22 cellular contexts compared by ENCODE assay signal in genomic region chr2:99754215-99754614, GRCh38.
DNase-seq lines count a peak whose midpoint lies in the region; ATAC-seq, FAIRE-seq and TF ChIP-seq lines count a peak whose summit lies in the region.
"Had no signal": no experiment of that assay in that cellular context is flagged by ENCODE, and none has a peak within 500 bp of the region (broad histone marks: within the 10 kb centered on the region; RNA-seq: fewer than 3 reads in every experiment).

No MANE protein-coding gene starts in this region.

- peaks cover 7 to 23% of the 10 kb centered on the region in 2 experiments; a peak in 2 of 4 replicates for H3K79me1 ChIP-seq in IMR-90 (ENCODE audit: low read depth in 1 of 2, low read length in 2 of 2)
- H3K79me1 ChIP-seq in H9 (ENCODE audit: insufficient read depth, low read depth, low read length, poor library complexity, severe bottlenecking), result no peaks in the 10 kb centered on the region

- no peak overlapping the region for H2BK12ac ChIP-seq in H9 (ENCODE audit: insufficient read length, low read depth, low read length)

- no peak overlapping the region; the same call in 1 of the 2 replicates for H3K4me2 ChIP-seq in IMR-90 (ENCODE audit: low read depth, low read length)
- no peak overlapping the region for H3K4me2 ChIP-seq in GM12878 (ENCODE audit: control insufficient read depth, insufficient read depth)
- no peak overlapping the region for H3K4me2 ChIP-seq in H9 (ENCODE audit: insufficient read depth, insufficient read length, low read length)

- no peak overlapping the region for H3K27ac ChIP-seq in IMR-90 (ENCODE audit: insufficient read depth, low read length)
- no peak overlapping the region for H3K27ac ChIP-seq in GM12878 (ENCODE audit: control insufficient read depth, insufficient read depth)
- H3K27ac ChIP-seq in H9 (ENCODE audit: insufficient read length, low read depth, low read length), result no peak overlapping the region
- H3K27ac ChIP-seq: lower lobe of right lung, sigmoid colon had no signal

- intact Hi-C loops in IMR-90 (cut with micrococcal nuclease), result no loop called here
- intact Hi-C loops in GM12878 (cut with micrococcal nuclease; ENCODE audit: unreplicated experiment), result no loop called here

- POLR2A ChIA-PET in IMR-90 (lab: Charles Lee; ENCODE audit: unreplicated experiment), result interaction anchor here (0.7 to 0.9 kb wide), 2 partner anchors 49 to 126 kb away, joined by 3 to 6 read pairs; no protein-coding TSS in a partner anchor
- POLR2A ChIA-PET in GM12878 (lab: Charles Lee), result no interaction called here

- no peaks in the 10 kb centered on the region; the same call in 1 of the 2 replicates for H3K36me3 ChIP-seq in IMR-90 (ENCODE audit: control insufficient read depth, insufficient read depth, low read length)
- H3K36me3 ChIP-seq in GM12878 (ENCODE audit: control insufficient read depth in 2 of 2, insufficient read depth in 2 of 2, low read length in 1 of 2), result no peaks in the 10 kb centered on the region
- H3K36me3 ChIP-seq: lower lobe of right lung, sigmoid colon had no signal

- TF ChIP-seq EP300 in GM12878 (IDR thresholded peaks at IDR 0.05; ENCODE audit: borderline replicate concordance in 1 of 2, control insufficient read depth in 1 of 2, low read depth in 2 of 2, low read length in 2 of 2), result no peak

- 5% methylated on average over 3 of the region's 4 CpGs; no CpG with 5 or more reads in 1 of the 2 experiments for WGBS in IMR-90 (ENCODE audit: extremely low coverage in 2 of 2, insufficient read length in 1 of 2), 2 experiments
- WGBS in GM12878 (ENCODE audit: insufficient coverage, insufficient replicate concordance, low lambda C conversion rate, missing lambda C conversion rate), result 40% methylated on average over 4 of the region's 4 CpGs
- no CpG with 5 or more reads among the region's 4 CpGs for WGBS in H9 (ENCODE audit: extremely low coverage, insufficient read length, low lambda C conversion rate)

- no peaks in the 10 kb centered on the region for H3K36me3 Mint-ChIP-seq in activated naive CD8-positive, alpha-beta T cell treated with anti-CD3 and anti-CD28 coated beads for 36 hours
- H3K36me3 Mint-ChIP-seq in T-helper 17 cell (ENCODE audit: low read depth) (no peaks in the 10 kb centered on the region), H9 (ENCODE audit: insufficient read depth in 1 of 3, low read depth in 3 of 3) (no peaks in the 10 kb centered on the region)
- H3K36me3 Mint-ChIP-seq: CD14-positive monocyte, immature natural killer cell had no signal

- in situ Hi-C loops in IMR-90 (cut with MboI; ENCODE audit: low sequenced_read_pairs), result no loop called here
- in situ Hi-C loops in GM12878 (cut with MboI), result no loop called here

- SMC1A ChIA-PET in GM12878 (lab: Charles Lee; ENCODE audit: uncharacterized antibody, unreplicated experiment), result no interaction called here

- H3K23me2 ChIP-seq in H9 (ENCODE audit: insufficient read length, low read depth, low read length, poor library complexity, severe bottlenecking), result no peaks in the 10 kb centered on the region

- TF ChIP-seq POLR2A in IMR-90 (IDR thresholded peaks at IDR 0.05; ENCODE audit: low read depth, low read length) (no peak), GM12878 (IDR thresholded peaks at IDR 0.05; ENCODE audit: low read depth, low read length) (no peak), erythroblast (IDR thresholded peaks at IDR 0.05; ENCODE audit: low read length) (no peak)

- H2BK5ac ChIP-seq in IMR-90 (ENCODE audit: low read depth, low read length, poor library complexity, severe bottlenecking), result peak overlapping the region; percentile 96
- no peak overlapping the region for H2BK5ac ChIP-seq in H9 (ENCODE audit: insufficient read length, low read length)

- no peak for FAIRE-seq in GM12878 (lab: Jason Lieb, UNC)
- FAIRE-seq: GM19239, HTR-8/SVneo had no signal

- H3K9me3 Mint-ChIP-seq in activated naive CD8-positive, alpha-beta T cell treated with anti-CD3 and anti-CD28 coated beads for 36 hours, result no peaks in the 10 kb centered on the region
- no peaks in the 10 kb centered on the region for H3K9me3 Mint-ChIP-seq in H9
- H3K9me3 Mint-ChIP-seq: activated T-helper 17 cell treated with anti-CD3 and anti-CD28 coated beads, Interleukin-2, amount 50 U/mL, for 72 hours; immature natural killer cell had no signal

- RAD21 ChIA-PET in GM12878 (lab: Charles Lee; ENCODE audit: unreplicated experiment), result no interaction called here

- DNase-seq in AG20443 (ENCODE audit: low spot score) (peak; percentile 34), IMR-90 (peak; percentile 70), GM12878 (ENCODE audit: low read depth, low spot score) (no peak), hepatic stellate cell (ENCODE audit: low spot score) (peak; percentile 9), erythroblast (lab: John Stamatoyannopoulos, UW) (no peak), T-helper 17 cell (no peak), H9 (no peak)
- DNase-seq in activated naive CD8-positive, alpha-beta T cell treated with anti-CD3 and anti-CD28 coated beads for 36 hours, result no peak
- DNase-seq: activated CD8-positive, alpha-beta memory T cell treated with anti-CD3 and anti-CD28 coated beads for 24 hours; amniotic stem cell; DMS53; glutamatergic neuron; immature natural killer cell; lower lobe of right lung; NCI-H345; SHP77 treated with DMSO at 0.1 percent for 48 hours; sigmoid colon; stimulated activated CD4-positive, alpha-beta T cell treated with anti-CD3 and anti-CD28 coated beads, Interleukin-2, amount 100 ng/mL, for 24 hours had no signal

- H3K18ac ChIP-seq in IMR-90 (ENCODE audit: low read depth, low read length) (no peak overlapping the region; the same call in 1 of the 2 replicates), H9 (ENCODE audit: insufficient read length, low read depth, low read length) (no peak overlapping the region)

- peaks cover 19% of the 10 kb centered on the region for H3K9me1 ChIP-seq in IMR-90 (ENCODE audit: insufficient read depth, low read length)

- H3K79me2 ChIP-seq in GM12878 (ENCODE audit: control insufficient read depth, insufficient read depth, low read length) (no peaks in the 10 kb centered on the region), H9 (ENCODE audit: insufficient read depth, low read length) (no peaks in the 10 kb centered on the region)

- H3K4me1 Mint-ChIP-seq in activated naive CD8-positive, alpha-beta T cell treated with anti-CD3 and anti-CD28 coated beads for 36 hours, result no peaks in the 10 kb centered on the region
- H3K4me1 Mint-ChIP-seq in T-helper 17 cell, result no peaks in the 10 kb centered on the region
- H3K4me1 Mint-ChIP-seq in H9, result no peaks in the 10 kb centered on the region
- H3K4me1 Mint-ChIP-seq: activated T-helper 17 cell treated with anti-CD3 and anti-CD28 coated beads, Interleukin-2, amount 50 U/mL, for 72 hours had no signal

- H3K23ac ChIP-seq in IMR-90 (ENCODE audit: low read depth, low read length) (no peak overlapping the region; the same call in 1 of the 2 replicates), H9 (ENCODE audit: insufficient read length, low read depth, low read length) (no peak overlapping the region)

- H3K4me3 ChIP-seq in IMR-90 (ENCODE audit: insufficient read depth, low read depth, low read length), result no peak overlapping the region
- H3K4me3 ChIP-seq in GM12878, result no peak overlapping the region
- H3K4me3 ChIP-seq: lower lobe of right lung, sigmoid colon had no signal

- H3T11ph ChIP-seq in H9 (ENCODE audit: low read length), result no peak overlapping the region

- H3K4ac ChIP-seq in IMR-90 (ENCODE audit: low read depth, low read length) (peak overlapping the region; percentile 99; the same call in 1 of the 2 replicates), H9 (ENCODE audit: low read depth, low read length) (no peak overlapping the region)

- CTCF ChIA-PET in IMR-90 (lab: Yijun Ruan, JAX) (interaction anchor here (0.8 kb wide), 1 partner anchor 22 kb away, joined by 3 read pairs; no protein-coding TSS in a partner anchor), GM12878 (lab: Yijun Ruan, JAX) (no interaction called here)

- H2AK5ac ChIP-seq in IMR-90 (ENCODE audit: low read depth, low read length), result no peak overlapping the region
- no peak overlapping the region for H2AK5ac ChIP-seq in H9 (ENCODE audit: insufficient read length, low read length)

- H4K91ac ChIP-seq in IMR-90 (ENCODE audit: insufficient read depth, low read depth, low read length) (no peak overlapping the region), H9 (ENCODE audit: insufficient read length, low read depth, low read length) (no peak overlapping the region)

- no peak overlapping the region for H3K27ac Mint-ChIP-seq in activated naive CD8-positive, alpha-beta T cell treated with anti-CD3 and anti-CD28 coated beads for 36 hours
- H3K27ac Mint-ChIP-seq in T-helper 17 cell, result no peak overlapping the region
- no peak overlapping the region for H3K27ac Mint-ChIP-seq in H9
- H3K27ac Mint-ChIP-seq: activated T-helper 17 cell treated with anti-CD3 and anti-CD28 coated beads, Interleukin-2, amount 50 U/mL, for 72 hours; immature natural killer cell had no signal

- H3K4me1 ChIP-seq in IMR-90 (ENCODE audit: control insufficient read depth, insufficient read depth, low read length) (peaks cover 15% of the 10 kb centered on the region), GM12878 (ENCODE audit: control insufficient read depth, insufficient read depth, low read length) (no peaks in the 10 kb centered on the region), H9 (ENCODE audit: insufficient read depth, low read length) (no peaks in the 10 kb centered on the region)
- H3K4me1 ChIP-seq: lower lobe of right lung, sigmoid colon had no signal

- H3K9ac ChIP-seq in IMR-90 (ENCODE audit: low read depth, low read length) (no peak overlapping the region), GM12878 (ENCODE audit: control insufficient read depth, insufficient read depth, low read length) (no peak overlapping the region), H9 (ENCODE audit: extremely low read depth, insufficient read length, low read length) (no peak overlapping the region)

- H4K5ac ChIP-seq in IMR-90 (ENCODE audit: low read depth, low read length) (no peak overlapping the region), H9 (ENCODE audit: insufficient read length, low read depth, low read length) (no peak overlapping the region)

- dilution Hi-C loops in IMR-90 (cut with HindIII; ENCODE audit: low sequenced_read_pairs, unreplicated experiment), result no loop called here

- TF ChIP-seq RAD21 in IMR-90 (IDR thresholded peaks at IDR 0.05; ENCODE audit: low read length) (no peak), GM12878 (IDR thresholded peaks at IDR 0.05; ENCODE audit: insufficient read depth, low read depth, low read length) (no peak)

- ATAC-seq in IMR-90 (ENCODE audit: low read depth), result peak; percentile 94
- no peak for ATAC-seq in GM12878
- ATAC-seq in T-helper 17 cell, result no peak
- ATAC-seq: activated T-helper 17 cell treated with anti-CD3 and anti-CD28 coated beads, Interleukin-2, amount 50 U/mL, for 72 hours; lower lobe of right lung had no signal

- no peak overlapping the region for H3K4me3 Mint-ChIP-seq in activated naive CD8-positive, alpha-beta T cell treated with anti-CD3 and anti-CD28 coated beads for 36 hours
- no peak overlapping the region for H3K4me3 Mint-ChIP-seq in T-helper 17 cell
- H3K4me3 Mint-ChIP-seq in H9, result no peak overlapping the region
- H3K4me3 Mint-ChIP-seq: activated T-helper 17 cell treated with anti-CD3 and anti-CD28 coated beads, Interleukin-2, amount 50 U/mL, for 72 hours; CD14-positive monocyte; immature natural killer cell had no signal

- H4K20me1 ChIP-seq in IMR-90 (ENCODE audit: insufficient read depth, low read length) (no peaks in the 10 kb centered on the region), GM12878 (ENCODE audit: control insufficient read depth, insufficient read depth) (no peaks in the 10 kb centered on the region), H9 (ENCODE audit: control insufficient read depth, insufficient read depth, insufficient read length) (no peaks in the 10 kb centered on the region)

- no peak overlapping the region for H2AFZ ChIP-seq in IMR-90 (replicated peaks; ENCODE audit: low read length, poor library complexity)
- no peak overlapping the region for H2AFZ ChIP-seq in GM12878 (ENCODE audit: control insufficient read depth, low read depth, low read length)
- no peak overlapping the region for H2AFZ ChIP-seq in H9 (ENCODE audit: low read length)

- H3K27me3 ChIP-seq in IMR-90 (ENCODE audit: control insufficient read depth, insufficient read depth, low read length) (no peaks in the 10 kb centered on the region), GM12878 (replicated peaks in 1 of 2; ENCODE audit: control insufficient read depth in 2 of 2, insufficient read depth in 2 of 2, low read length in 1 of 2) (no peaks in the 10 kb centered on the region), H9 (ENCODE audit: insufficient read depth, low read length) (no peaks in the 10 kb centered on the region)
- H3K27me3 ChIP-seq: sigmoid colon had no signal

- H3K56ac ChIP-seq in IMR-90 (ENCODE audit: extremely low read depth, insufficient read depth, low read length) (0 out of 2 replicates have a peak overlapping the region, but pooled peaks have one; percentile 22), H9 (ENCODE audit: insufficient read length, low read depth, low read length) (no peak overlapping the region)

- peak overlapping the region; percentile 95; the same call in 1 of the 2 replicates for H2BK20ac ChIP-seq in IMR-90 (ENCODE audit: low read depth, low read length)
- H2BK20ac ChIP-seq in H9 (ENCODE audit: low read depth, low read length, poor library complexity, severe bottlenecking), result no peak overlapping the region

- H3K14ac ChIP-seq in IMR-90 (replicated peaks; ENCODE audit: low read depth, low read length) (no peak overlapping the region), H9 (ENCODE audit: insufficient read depth, low read length) (no peak overlapping the region)

- BruUV-seq in IMR-90 (replicated peaks; lab: Mats Ljungman, UMichigan) (no TSS peak), GM12878 (replicated peaks; lab: Mats Ljungman, UMichigan) (no TSS peak)

- H2BK120ac ChIP-seq in IMR-90 (ENCODE audit: low read depth, low read length) (peak overlapping the region; percentile 96; the same call in 1 of the 2 replicates), H9 (ENCODE audit: low read depth, low read length, poor library complexity, severe bottlenecking) (no peak overlapping the region)

- TF ChIP-seq CTCF in IMR-90 (conservative IDR thresholded peaks at IDR 0.05; ENCODE audit: low read depth, low read length) (no peak), GM12878 (IDR thresholded peaks at IDR 0.05 in 2 of 3, conservative IDR thresholded peaks at IDR 0.05 in 1 of 3; ENCODE audit: control insufficient read depth in 2 of 3, extremely low read depth in 1 of 3, insufficient read depth in 1 of 3, low read depth in 3 of 3, low read length in 3 of 3) (no peak), H9 (conservative IDR thresholded peaks at IDR 0.05) (no peak)

- H3K9me3 ChIP-seq in IMR-90 (ENCODE audit: control insufficient read depth, insufficient read depth, low read length) (no peaks in the 10 kb centered on the region), GM12878 (replicated peaks; ENCODE audit: control insufficient read depth, insufficient read depth, low read length) (no peaks in the 10 kb centered on the region), T-helper 17 cell (ENCODE audit: control insufficient read depth, low read length, poor library complexity, severe bottlenecking) (no peaks in the 10 kb centered on the region), H9 (ENCODE audit: control insufficient read depth, low read depth, low read length) (no peaks in the 10 kb centered on the region)
- H3K9me3 ChIP-seq: lower lobe of right lung, sigmoid colon had no signal

- H3K27me3 Mint-ChIP-seq in activated naive CD8-positive, alpha-beta T cell treated with anti-CD3 and anti-CD28 coated beads for 36 hours, result no peaks in the 10 kb centered on the region
- H3K27me3 Mint-ChIP-seq in T-helper 17 cell (no peaks in the 10 kb centered on the region), H9 (ENCODE audit: low read depth) (peaks cover 7% of the 10 kb centered on the region)
- H3K27me3 Mint-ChIP-seq: activated T-helper 17 cell treated with anti-CD3 and anti-CD28 coated beads, Interleukin-2, amount 50 U/mL, for 72 hours had no signal

- no peak overlapping the region for H2AK9ac ChIP-seq in IMR-90 (replicated peaks; ENCODE audit: low read depth, low read length, poor library complexity)

- H2BK15ac ChIP-seq in IMR-90 (ENCODE audit: low read depth, low read length) (peak overlapping the region; percentile 87; the same call in 1 of the 3 replicates), H9 (ENCODE audit: low read depth, low read length) (no peak overlapping the region)

- H4K8ac ChIP-seq in IMR-90 (ENCODE audit: low read depth in 2 of 2, low read length in 2 of 2), result peak overlapping the region; percentile 42 to 84; a peak in 2 of 4 replicates
- no peak overlapping the region for H4K8ac ChIP-seq in H9 (replicated peaks; ENCODE audit: insufficient read length, low read depth, low read length)

Comparison
In these comparisons a context has a peak if more than half of its experiments do, and no peak if none do; other contexts are left out.
1. DNase-seq: peak in AG20443 (single experiment), IMR-90 (single experiment) and hepatic stellate cell (single experiment); none in GM12878 (single experiment), activated naive CD8-positive, alpha-beta T cell treated with anti-CD3 and anti-CD28 coated beads for 36 hours (single experiment), erythroblast (0 of 2), T-helper 17 cell (0 of 3) and H9 (single experiment).